ENCODE assay signal across 14 cellular contexts in genomic region chr1:164638506-164639202, GRCh38.
DNase-seq lines count a peak whose midpoint lies in the region; ATAC-seq and TF ChIP-seq lines count a peak whose summit lies in the region.
"Had no signal": no experiment of that assay in that cellular context is flagged by ENCODE, and none has a peak within 500 bp of the region (broad histone marks: within the 10 kb centered on the region; RNA-seq: fewer than 3 reads in every experiment).

No MANE protein-coding gene starts in this region.

- H3K4me3 ChIP-seq in lung (no peak overlapping the region), stomach smooth muscle (ENCODE audit: low read length in 2 of 2) (peak overlapping the region in 1 of 2 donors; percentile 28)
- H3K4me3 ChIP-seq in effector memory CD4-positive, alpha-beta T cell (ENCODE audit: insufficient read depth, low read depth, low read length, poor library complexity, severe bottlenecking) = no peak overlapping the region
- H3K4me3 ChIP-seq: SJSA1 had no signal

- peaks cover 17 to 47% of the 10 kb centered on the region in 2 donors for H3K4me1 ChIP-seq in lung (ENCODE audit: control insufficient read depth in 2 of 2, insufficient read depth in 2 of 2, low read length in 2 of 2)
- H3K4me1 ChIP-seq in stomach smooth muscle (ENCODE audit: control insufficient read depth, insufficient read depth, low read length) = peaks cover 64% of the 10 kb centered on the region
- H3K4me1 ChIP-seq in effector memory CD4-positive, alpha-beta T cell (ENCODE audit: control insufficient read depth, insufficient read depth, low read length, poor library complexity, severe bottlenecking) = no peaks in the 10 kb centered on the region

- no peaks in the 10 kb centered on the region for H3K36me3 Mint-ChIP-seq in stimulated activated memory B cell treated with anti-CD40 and anti-IgM and Interleukin-4, amounts not matched to agents 10 μg/mL and 1 μg/mL and 100 μg/mL, for 72 hours
- H3K36me3 Mint-ChIP-seq: memory B cell had no signal

- H3K4me3 Mint-ChIP-seq in stimulated activated memory B cell treated with anti-CD40 and anti-IgM and Interleukin-4, amounts not matched to agents 10 μg/mL and 1 μg/mL and 100 μg/mL, for 72 hours = no peak overlapping the region
- H3K4me3 Mint-ChIP-seq: activated naive CD8-positive, alpha-beta T cell treated with anti-CD3 and anti-CD28 coated beads, Interleukin-2, amount 50 U/mL, for 24 hours; CD4-positive, alpha-beta T cell; effector memory CD8-positive, alpha-beta T cell; memory B cell had no signal

- peak; percentile 85 for DNase-seq in NCI-H2107 treated with DMSO at 0.1 percent for 48 hours (lab: John Stamatoyannopoulos, UW; ENCODE audit: unreplicated experiment)
- peak in 1 of 61 donors; percentile 12 for DNase-seq in caudate nucleus (lab: John Stamatoyannopoulos, UW)
- no peak for DNase-seq in lung (ENCODE audit: low spot score)
- no peak for DNase-seq in effector memory CD4-positive, alpha-beta T cell
- no peak for DNase-seq in NCI-H82 (lab: John Stamatoyannopoulos, UW)
- DNase-seq: activated naive CD8-positive, alpha-beta T cell treated with anti-CD3 and anti-CD28 coated beads, Interleukin-2, amount 50 U/mL, for 24 hours; CD4-positive, alpha-beta T cell; effector memory CD8-positive, alpha-beta T cell; NCI-H526 treated with DMSO at 0.1 percent for 48 hours had no signal

- H3K4me1 Mint-ChIP-seq in stimulated activated memory B cell treated with anti-CD40 and anti-IgM and Interleukin-4, amounts not matched to agents 10 μg/mL and 1 μg/mL and 100 μg/mL, for 72 hours = no peaks in the 10 kb centered on the region
- H3K4me1 Mint-ChIP-seq: activated naive CD8-positive, alpha-beta T cell treated with anti-CD3 and anti-CD28 coated beads, Interleukin-2, amount 50 U/mL, for 24 hours; memory B cell had no signal

- H3K9me3 ChIP-seq in lung (ENCODE audit: control insufficient read depth in 2 of 2, insufficient read depth in 1 of 2, low read length in 1 of 2) (peaks cover 0 to 2% of the 10 kb centered on the region in 2 donors), stomach smooth muscle (ENCODE audit: control insufficient read depth in 2 of 2, low read length in 2 of 2) (no peaks in the 10 kb centered on the region)
- H3K9me3 ChIP-seq in effector memory CD4-positive, alpha-beta T cell (ENCODE audit: control insufficient read depth, low read length) = no peaks in the 10 kb centered on the region
- H3K9me3 ChIP-seq: SJSA1 had no signal

- H3K27me3 ChIP-seq in lung (ENCODE audit: control insufficient read depth, insufficient read depth) (no peaks in the 10 kb centered on the region), stomach smooth muscle (ENCODE audit: control insufficient read depth in 1 of 2, insufficient read depth in 2 of 2, low read length in 2 of 2) (no peaks in the 10 kb centered on the region)
- H3K27me3 ChIP-seq in effector memory CD4-positive, alpha-beta T cell (replicated peaks; ENCODE audit: control insufficient read depth, insufficient read depth, low read length, poor library complexity, severe bottlenecking) = no peaks in the 10 kb centered on the region
- H3K27me3 ChIP-seq: SJSA1 had no signal

- H3K27ac ChIP-seq in caudate nucleus (ENCODE audit: low read depth, low read length) = peak overlapping the region; percentile 37
- H3K27ac ChIP-seq in lung (ENCODE audit: low read depth in 1 of 2, low read length in 1 of 2) = peak overlapping the region; percentile 14 to 97
- H3K27ac ChIP-seq in stomach smooth muscle (ENCODE audit: low read length) = peak overlapping the region; percentile 77
- no peak overlapping the region for H3K27ac ChIP-seq in effector memory CD4-positive, alpha-beta T cell (ENCODE audit: insufficient read depth, low read length, poor library complexity, severe bottlenecking)
- H3K27ac ChIP-seq: SJSA1 had no signal

- 82 to 87% methylated on average over 14 of the region's 14 CpGs for WGBS in lung, 2 donors

- no peak for TF ChIP-seq CTCF in lung (IDR thresholded peaks at IDR 0.05; ENCODE audit: control extremely low read depth, extremely low read depth)

- H3K9me3 Mint-ChIP-seq in stimulated activated memory B cell treated with anti-CD40 and anti-IgM and Interleukin-4, amounts not matched to agents 10 μg/mL and 1 μg/mL and 100 μg/mL, for 72 hours = no peaks in the 10 kb centered on the region
- H3K9me3 Mint-ChIP-seq: activated naive CD8-positive, alpha-beta T cell treated with anti-CD3 and anti-CD28 coated beads, Interleukin-2, amount 50 U/mL, for 24 hours; CD4-positive, alpha-beta T cell; memory B cell had no signal

- peak overlapping the region in 1 of 2 donors; percentile 23 for H3K9ac ChIP-seq in stomach smooth muscle (ENCODE audit: low read length in 2 of 2)

- no peak overlapping the region for H3K27ac Mint-ChIP-seq in stimulated activated memory B cell treated with anti-CD40 and anti-IgM and Interleukin-4, amounts not matched to agents 10 μg/mL and 1 μg/mL and 100 μg/mL, for 72 hours
- H3K27ac Mint-ChIP-seq: activated naive CD8-positive, alpha-beta T cell treated with anti-CD3 and anti-CD28 coated beads, Interleukin-2, amount 50 U/mL, for 24 hours; CD4-positive, alpha-beta T cell; effector memory CD8-positive, alpha-beta T cell; memory B cell had no signal

- H3K27me3 Mint-ChIP-seq in stimulated activated memory B cell treated with anti-CD40 and anti-IgM and Interleukin-4, amounts not matched to agents 10 μg/mL and 1 μg/mL and 100 μg/mL, for 72 hours = no peaks in the 10 kb centered on the region
- H3K27me3 Mint-ChIP-seq: activated naive CD8-positive, alpha-beta T cell treated with anti-CD3 and anti-CD28 coated beads, Interleukin-2, amount 50 U/mL, for 24 hours; CD4-positive, alpha-beta T cell; effector memory CD8-positive, alpha-beta T cell; memory B cell had no signal

- H3K36me3 ChIP-seq in lung (ENCODE audit: control insufficient read depth in 2 of 2, insufficient read depth in 2 of 2, low read length in 2 of 2) (peaks cover 0 to 2% of the 10 kb centered on the region in 2 donors), stomach smooth muscle (ENCODE audit: control insufficient read depth in 2 of 2, insufficient read depth in 2 of 2, low read length in 2 of 2) (peaks cover 0 to 4% of the 10 kb centered on the region in 2 donors)
- H3K36me3 ChIP-seq in effector memory CD4-positive, alpha-beta T cell (ENCODE audit: control insufficient read depth, insufficient read depth, low read length) = no peaks in the 10 kb centered on the region
- H3K36me3 ChIP-seq: SJSA1 had no signal

- ATAC-seq in lung (ENCODE audit: insufficient read depth, low FRiP score) (no peak), HG02981 (IDR thresholded peaks at IDR 0.05; ENCODE audit: unreplicated experiment) (no peak)
- ATAC-seq in stimulated activated memory B cell treated with anti-CD40 and anti-IgM and Interleukin-4, amounts not matched to agents 10 μg/mL and 1 μg/mL and 100 μg/mL, for 72 hours = no peak
- ATAC-seq: activated naive CD8-positive, alpha-beta T cell treated with anti-CD3 and anti-CD28 coated beads, Interleukin-2, amount 50 U/mL, for 24 hours; effector memory CD8-positive, alpha-beta T cell had no signal
